ENCODE assay signal across 14 cellular contexts in genomic region chrX:55794420-55794819, GRCh38.
A peak's percentile ranks its signal among the peaks of the same experiment; 100 is the strongest.
DNase-seq lines count a peak whose midpoint lies in the region; ATAC-seq and TF ChIP-seq lines count a peak whose summit lies in the region.
"Had no signal": no experiment of that assay in that cellular context is flagged by ENCODE, and none has a peak within 500 bp of the region (broad histone marks: within the 10 kb centered on the region; RNA-seq: fewer than 3 reads in every experiment).

No MANE protein-coding gene starts in this region.

- no TSS peak for BruUV-seq in PC-3 (replicated peaks; lab: Mats Ljungman, UMichigan)

- H3K27me3 ChIP-seq in PC-3 (ENCODE audit: low read length): no peaks in the 10 kb centered on the region

- H2AFZ ChIP-seq in PC-3 (ENCODE audit: low read length): no peak overlapping the region

- no peaks in the 10 kb centered on the region for H3K36me3 ChIP-seq in PC-3 (ENCODE audit: low read depth, low read length)

- no peak overlapping the region for H3K9ac ChIP-seq in PC-3 (ENCODE audit: low read length)

- H3K4me1 Mint-ChIP-seq in chondrocyte (ENCODE audit: low read depth): no peaks in the 10 kb centered on the region

- no peaks in the 10 kb centered on the region for H4K20me1 ChIP-seq in PC-3 (ENCODE audit: low read length)

- no peak overlapping the region for H3K4me3 Mint-ChIP-seq in chondrocyte (ENCODE audit: unreplicated experiment)
- H3K4me3 Mint-ChIP-seq: endodermal cell had no signal

- H3K36me3 Mint-ChIP-seq in activated naive CD4-positive, alpha-beta T cell treated with anti-CD3 and anti-CD28 coated beads, Interleukin-2, amount 50 U/mL, for 72 hours: no peaks in the 10 kb centered on the region
- peaks cover 2% of the 10 kb centered on the region for H3K36me3 Mint-ChIP-seq in chondrocyte (ENCODE audit: low read depth)

- no peak overlapping the region for H3K4me3 ChIP-seq in PC-3 (ENCODE audit: low read length)

- DNase-seq in activated naive CD4-positive, alpha-beta T cell treated with anti-CD3 and anti-CD28 coated beads, Interleukin-2, amount 50 U/mL, for 72 hours (ENCODE audit: low spot score in 2 of 2): no peak
- DNase-seq in activated naive CD4-positive, alpha-beta T cell (lab: John Stamatoyannopoulos, UW): no peak
- DNase-seq in SKM-1 (lab: John Stamatoyannopoulos, UW; ENCODE audit: unreplicated experiment) (no peak), SIG-M5 (lab: John Stamatoyannopoulos, UW) (no peak), chondrocyte (ENCODE audit: low spot score) (no peak), PC-3 (no peak)
- DNase-seq: amygdala, DMS79, endodermal cell, NCI-H1694, T-helper 2 cell had no signal

- H3K9me3 ChIP-seq in PC-3 (ENCODE audit: low read length): no peaks in the 10 kb centered on the region

- TF ChIP-seq CTCF in chondrocyte (IDR thresholded peaks at IDR 0.05): no peak
- TF ChIP-seq CTCF in PC-3 (conservative IDR thresholded peaks at IDR 0.05; ENCODE audit: low read depth, low read length): no peak

- peaks cover 3% of the 10 kb centered on the region; the same call in 1 of the 2 replicates for H3K4me1 ChIP-seq in PC-3 (ENCODE audit: insufficient read depth, low read length)

- H3K27me3 Mint-ChIP-seq in chondrocyte (ENCODE audit: low read depth): no peaks in the 10 kb centered on the region

- H3K9me2 ChIP-seq in PC-3 (replicated peaks; ENCODE audit: low read length): no peaks in the 10 kb centered on the region

- no peaks in the 10 kb centered on the region for H3K79me2 ChIP-seq in PC-3 (ENCODE audit: low read length)

- CTCF ChIA-PET in PC-3 (lab: Charles Lee): no interaction called here

- intact Hi-C loops in PC-3 (cut with micrococcal nuclease): no loop called here

- POLR2A ChIA-PET in PC-3 (lab: Charles Lee; ENCODE audit: unreplicated experiment): no interaction called here

- no peak overlapping the region for H3K27ac ChIP-seq in PC-3 (ENCODE audit: low read length)

- H3K4me2 ChIP-seq in PC-3 (ENCODE audit: low read length): no peak overlapping the region

- H3K9me3 Mint-ChIP-seq in activated naive CD4-positive, alpha-beta T cell treated with anti-CD3 and anti-CD28 coated beads, Interleukin-2, amount 50 U/mL, for 72 hours: no peaks in the 10 kb centered on the region
- H3K9me3 Mint-ChIP-seq in chondrocyte (ENCODE audit: low read depth): peaks cover 26% of the 10 kb centered on the region

- ATAC-seq in activated naive CD4-positive, alpha-beta T cell treated with anti-CD3 and anti-CD28 coated beads, Interleukin-2, amount 50 U/mL, for 72 hours: peak; percentile 70 to 97
- peak; percentile 99 for ATAC-seq in GM21576 (IDR thresholded peaks at IDR 0.05; ENCODE audit: unreplicated experiment)
- ATAC-seq in HG03135 (IDR thresholded peaks at IDR 0.05; ENCODE audit: unreplicated experiment): peak; percentile 67
- ATAC-seq in PC-3: no peak
- ATAC-seq: sciatic nerve had no signal

- H3F3A ChIP-seq in PC-3 (ENCODE audit: low read length, unreplicated experiment): no peaks in the 10 kb centered on the region

- H3K27ac Mint-ChIP-seq in activated naive CD4-positive, alpha-beta T cell treated with anti-CD3 and anti-CD28 coated beads, Interleukin-2, amount 50 U/mL, for 72 hours: peak overlapping the region in 1 of 2 donors; percentile 59
- no peak overlapping the region for H3K27ac Mint-ChIP-seq in chondrocyte (ENCODE audit: unreplicated experiment)
- H3K27ac Mint-ChIP-seq: endodermal cell had no signal
